Comparison of ENCODE assay signal across 1 cellular context in genomic region chr16:57616871-57617270, GRCh38.
TF ChIP-seq lines count a peak whose summit lies in the region.

No MANE protein-coding gene starts in this region.

TF ChIP-seq in A549, 52 proteins besides CTCF, POLR2A, EP300 and RAD21 (continued from another document):
- no peak for TF ChIP-seq RNF2 (IDR thresholded peaks at IDR 0.05; ENCODE audit: borderline replicate concordance, low read depth)
